8 cellular contexts compared by ENCODE assay signal in the genomic region with DNA sequence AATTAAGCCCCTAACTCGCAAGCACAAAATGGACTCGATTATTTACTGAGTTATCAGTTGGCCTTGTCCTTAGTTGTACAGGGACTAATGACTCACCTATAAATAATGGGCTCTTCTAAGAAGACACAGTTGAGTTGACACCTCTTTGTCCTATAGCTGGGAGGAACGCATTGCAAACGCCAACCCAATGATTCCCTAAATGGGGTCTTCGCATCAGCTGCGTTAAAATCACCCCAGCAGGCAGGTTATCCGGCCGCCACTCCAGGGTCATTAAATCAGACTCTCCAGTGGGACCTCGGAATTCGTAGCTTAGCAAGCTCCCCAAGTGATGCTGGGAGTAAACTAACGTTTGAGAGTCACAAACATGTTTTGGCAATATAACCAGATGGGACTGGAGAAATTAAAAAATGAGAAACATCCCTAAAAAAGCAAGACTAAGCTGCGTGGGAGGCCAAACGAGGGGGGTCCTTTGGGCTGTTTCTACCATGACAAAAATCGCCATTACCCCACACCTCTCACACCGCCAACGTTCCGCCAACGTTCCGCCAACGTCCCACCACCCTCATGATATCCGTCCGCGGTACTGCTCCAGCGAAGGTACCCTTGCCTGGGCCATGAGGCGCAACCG. TPM values are rescaled to one million over a fixed set of nuclear protein-coding genes. Genes with fewer than 3 reads are reported as not detected.
DNase-seq lines count a peak whose midpoint lies in the region; ATAC-seq and TF ChIP-seq lines count a peak whose summit lies in the region.

No MANE protein-coding gene starts in this region.

- peaks cover 49 to 55% (median 52%) of the 10 kb centered on the region in 3 donors for H3K4me1 Mint-ChIP-seq in T-cell

- H3K36me3 Mint-ChIP-seq in T-cell = peaks cover 15% of the 10 kb centered on the region

- no peaks in the 10 kb centered on the region for H3K27me3 Mint-ChIP-seq in T-cell

- POLR2A ChIA-PET in T-cell (lab: Charles Lee) = interaction anchor here (0.5 to 0.7 kb wide), 4 partner anchors 10 to 566 kb away, joined by 3 to 5 read pairs (median 3); no protein-coding TSS in a partner anchor

- CTCF ChIA-PET in T-cell (lab: Charles Lee) = interaction anchor here (0.5 to 3.1 kb wide), 9 partner anchors 11 to 430 kb away, joined by 3 to 13 read pairs (median 4); partner anchors contain the start of gene COPZ2 (in 1 of the 2)

- H3K4me3 ChIP-seq in fibroblast of mammary gland (ENCODE audit: control insufficient read depth, low read depth, low read length) = peak overlapping the region; percentile 80

- H3K4me3 Mint-ChIP-seq in T-cell = peak overlapping the region; percentile 76 to 97 (median 90)

- no peaks in the 10 kb centered on the region for H3K9me3 Mint-ChIP-seq in T-cell

- H3K27ac Mint-ChIP-seq in T-cell = peak overlapping the region; percentile 99

- intact Hi-C loops in sciatic nerve (cut with DNase I) = no loop called here

- TF ChIP-seq CTCF in fibroblast of mammary gland (conservative IDR thresholded peaks at IDR 0.05; ENCODE audit: control insufficient read depth, insufficient read depth, low read depth, low read length) = no peak

- ATAC-seq in T-cell (replicated peaks in 1 of 4) = no peak
- ATAC-seq in sciatic nerve = no peak
- ATAC-seq in HG02885 (IDR thresholded peaks at IDR 0.05; ENCODE audit: poor library complexity, unreplicated experiment) = no peak

- DNase-seq in NCI-H1417 (lab: John Stamatoyannopoulos, UW) = peak in 2 of 3 experiments; percentile 46 to 71
- no peak for DNase-seq in NCI-H1417 treated with DMSO at 0.1 percent for 48 hours (lab: John Stamatoyannopoulos, UW)
- no peak for DNase-seq in T-cell
- DNase-seq in fibroblast of mammary gland (ENCODE audit: low read depth) = peak; percentile 25
- DNase-seq in sciatic nerve (ENCODE audit: low spot score) = peak; percentile 43
- DNase-seq in UCSD-AML1 (lab: John Stamatoyannopoulos, UW; ENCODE audit: unreplicated experiment) = no peak
- DNase-seq in mucosa of gallbladder (ENCODE audit: low spot score) = no peak

RNA-seq across cellular contexts. Expression of gene NFE2L1, which starts 0.9 kb away (rescaled TPM):
- total RNA-seq in T-cell = 10 to 100 TPM; 30.3 to 61.6 (median 43.9) TPM
- total RNA-seq in sciatic nerve = 287 TPM
- 207 TPM for total RNA-seq in mucosa of gallbladder

RNA-seq across cellular contexts. Expression of gene COPZ2, which starts 9.6 kb away (rescaled TPM):
- total RNA-seq in T-cell (1 to 10 TPM; 1.2 to 2.6 (median 1.9) TPM), sciatic nerve (72.7 TPM), mucosa of gallbladder (39.3 TPM)

RNA-seq across cellular contexts. Expression of gene CBX1, which starts 54.1 kb away (rescaled TPM):
- 10 to 100 TPM; 19.6 to 32.4 (median 30.7) TPM for total RNA-seq in T-cell
- total RNA-seq in sciatic nerve = 53.0 TPM
- total RNA-seq in mucosa of gallbladder = 41.9 TPM

Comparison
In these comparisons a context has a peak if more than half of its experiments do, and no peak if none do; other contexts are left out.
1. DNase-seq: peak in NCI-H1417 (2 of 3), fibroblast of mammary gland (single experiment) and sciatic nerve (single experiment); none in NCI-H1417 treated with DMSO at 0.1 percent for 48 hours (single experiment), T-cell (0 of 34), UCSD-AML1 (single experiment) and mucosa of gallbladder (single experiment).
2. RNA of gene COPZ2, which starts 9.6 kb away (total RNA-seq): 72.7 TPM in sciatic nerve (single experiment) and 39.3 TPM in mucosa of gallbladder (single experiment); 1.2 to 2.6 TPM in T-cell; every median in the first group is over 10 times any median in the second.